Comparison of ENCODE assay signal across 13 cellular contexts in genomic region chr16:47463771-47464624, GRCh38. TPM values are rescaled to one million over a fixed set of nuclear protein-coding genes. Genes with fewer than 3 reads are reported as not detected.
DNase-seq lines count a peak whose midpoint lies in the region; ATAC-seq and TF ChIP-seq lines count a peak whose summit lies in the region.
"Had no signal": no experiment of that assay in that cellular context is flagged by ENCODE, and none has a peak within 500 bp of the region (broad histone marks: within the 10 kb centered on the region; RNA-seq: fewer than 3 reads in every experiment).

No MANE protein-coding gene starts in this region.

- H2AFZ ChIP-seq in OCI-LY7 (ENCODE audit: low read length) (peak overlapping the region; percentile 25; the same call in 1 of the 2 replicates), fibroblast of lung (ENCODE audit: low read length) (no peak overlapping the region)

- H3K27me3 ChIP-seq in fibroblast of lung (ENCODE audit: control insufficient read depth, insufficient read depth, low read length): no peaks in the 10 kb centered on the region
- H3K27me3 ChIP-seq in gastrocnemius medialis: no peaks in the 10 kb centered on the region
- H3K27me3 ChIP-seq: esophagus squamous epithelium had no signal

- H3K36me3 ChIP-seq in OCI-LY7 (ENCODE audit: insufficient read depth, low read length) (peaks cover 33% of the 10 kb centered on the region; the same call in 1 of the 2 replicates), fibroblast of lung (ENCODE audit: control insufficient read depth, insufficient read depth, low read length) (peaks cover 2% of the 10 kb centered on the region), gastrocnemius medialis (no peaks in the 10 kb centered on the region)
- H3K36me3 ChIP-seq: esophagus squamous epithelium had no signal

- BruUV-seq in OCI-LY7 (replicated peaks; lab: Mats Ljungman, UMichigan): no TSS peak

- H3K4me1 Mint-ChIP-seq in T-helper 2 cell treated with Interferon-gamma antibody and Interleukin-4, amounts not matched to agents 5 μg/mL and 100 μg/mL, for 36 hours (ENCODE audit: low read depth): peaks cover 35% of the 10 kb centered on the region

- H3K4me3 ChIP-seq in OCI-LY7 (ENCODE audit: low read depth, low read length, poor library complexity, severe bottlenecking) (peak overlapping the region; percentile 89), fibroblast of lung (replicated peaks in 1 of 4; ENCODE audit: control extremely low read depth in 1 of 4, insufficient read depth in 1 of 4, low read depth in 3 of 4, low read length in 4 of 4) (no peak overlapping the region), gastrocnemius medialis (no peak overlapping the region)
- H3K4me3 ChIP-seq: esophagus squamous epithelium had no signal

- TF ChIP-seq CTCF in OCI-LY7 (conservative IDR thresholded peaks at IDR 0.05; ENCODE audit: low read length) (no peak), fibroblast of lung (conservative IDR thresholded peaks at IDR 0.05 in 1 of 2, IDR thresholded peaks at IDR 0.05 in 1 of 2; ENCODE audit: low read depth in 1 of 2, low read length in 2 of 2) (no peak), gastrocnemius medialis (IDR thresholded peaks at IDR 0.05 in 4 of 5, conservative IDR thresholded peaks at IDR 0.05 in 1 of 5) (no peak)

- in situ Hi-C loops in gastrocnemius medialis (cut with MboI; ENCODE audit: low sequenced_read_pairs in 4 of 4): loop anchor here in 1 of 4 donors (25.0 kb wide), 1 partner anchor 698 kb away; the partner anchor contains the start of gene ABCC12

- H3K79me2 ChIP-seq in OCI-LY7 (ENCODE audit: insufficient read depth, low read depth, low read length): peaks cover 79% of the 10 kb centered on the region
- peaks cover 25% of the 10 kb centered on the region for H3K79me2 ChIP-seq in fibroblast of lung (ENCODE audit: control insufficient read depth, insufficient read depth, low read length)

- no peaks in the 10 kb centered on the region for H3K27me3 Mint-ChIP-seq in T-helper 2 cell treated with Interferon-gamma antibody and Interleukin-4, amounts not matched to agents 5 μg/mL and 100 μg/mL, for 36 hours (ENCODE audit: low read depth)

- H3K9me2 ChIP-seq in OCI-LY7 (ENCODE audit: insufficient read depth, low read length): no peaks in the 10 kb centered on the region

- no peaks in the 10 kb centered on the region for H3K9me3 Mint-ChIP-seq in T-helper 2 cell treated with Interferon-gamma antibody and Interleukin-4, amounts not matched to agents 5 μg/mL and 100 μg/mL, for 36 hours

- ATAC-seq in gastrocnemius medialis (no peak), HG03175 (IDR thresholded peaks at IDR 0.05; ENCODE audit: unreplicated experiment) (no peak)
- ATAC-seq: Panc1 had no signal

- H4K20me1 ChIP-seq in OCI-LY7 (ENCODE audit: insufficient read depth, low read length) (no peaks in the 10 kb centered on the region; the same call in 1 of the 2 replicates), fibroblast of lung (ENCODE audit: control insufficient read depth, extremely low read depth, insufficient read depth, low read length) (no peaks in the 10 kb centered on the region)

- H3K4me2 ChIP-seq in OCI-LY7 (ENCODE audit: low read length): peak overlapping the region; percentile 84
- peak overlapping the region; percentile 40 for H3K4me2 ChIP-seq in fibroblast of lung (ENCODE audit: extremely low read depth, insufficient read depth, low read length)

- no peak overlapping the region for H3K9ac ChIP-seq in fibroblast of lung (ENCODE audit: insufficient read depth, low read length)

- DNase-seq in T-helper 2 cell treated with Interferon-gamma antibody and Interleukin-4, amounts not matched to agents 5 μg/mL and 100 μg/mL, for 36 hours (ENCODE audit: low spot score): no peak
- DNase-seq in T-helper 2 cell (no peak), OCI-LY7 (ENCODE audit: low spot score) (peak; percentile 13), fibroblast of lung (ENCODE audit: low read depth in 2 of 2) (no peak), gastrocnemius medialis (no peak), activated gamma-delta T cell (lab: John Stamatoyannopoulos, UW) (no peak)
- no peak for DNase-seq in stimulated activated CD4-positive, alpha-beta T cell treated with anti-CD3 and anti-CD28 coated beads, Interleukin-1b, Interleukin-23, amount 100 ng/mL, for 48 hours
- DNase-seq: esophagus squamous epithelium, GF-D8, GOT3, NCI-H2029 treated with DMSO at 0.1 percent for 48 hours had no signal

- H3K4me3 Mint-ChIP-seq in T-helper 2 cell treated with Interferon-gamma antibody and Interleukin-4, amounts not matched to agents 5 μg/mL and 100 μg/mL, for 36 hours: peak overlapping the region; percentile 5

- peaks cover 48% of the 10 kb centered on the region for H3K4me1 ChIP-seq in OCI-LY7 (ENCODE audit: insufficient read depth, low read length, poor library complexity, severe bottlenecking)
- H3K4me1 ChIP-seq in fibroblast of lung (ENCODE audit: control insufficient read depth, extremely low read depth, insufficient read depth, low read length): peaks cover 5% of the 10 kb centered on the region
- H3K4me1 ChIP-seq in gastrocnemius medialis: peaks cover 73 to 82% of the 10 kb centered on the region in 2 donors

- no peaks in the 10 kb centered on the region for H3K9me3 ChIP-seq in OCI-LY7 (ENCODE audit: low read length)
- no peaks in the 10 kb centered on the region for H3K9me3 ChIP-seq in fibroblast of lung (ENCODE audit: control insufficient read depth, insufficient read depth, low read depth, low read length)
- H3K9me3 ChIP-seq in gastrocnemius medialis: no peaks in the 10 kb centered on the region
- H3K9me3 ChIP-seq: esophagus squamous epithelium had no signal

- H3K36me3 Mint-ChIP-seq in T-helper 2 cell treated with Interferon-gamma antibody and Interleukin-4, amounts not matched to agents 5 μg/mL and 100 μg/mL, for 36 hours (ENCODE audit: low read depth): peaks cover 17% of the 10 kb centered on the region

- H3K27ac Mint-ChIP-seq in T-helper 2 cell treated with Interferon-gamma antibody and Interleukin-4, amounts not matched to agents 5 μg/mL and 100 μg/mL, for 36 hours: no peak overlapping the region

- POLR2A ChIA-PET in OCI-LY7 (lab: Charles Lee): interaction anchor here (0.6 to 13.0 kb wide), 5 partner anchors 13 to 310 kb away, joined by 3 to 120 read pairs (median 3); no protein-coding TSS in a partner anchor

- CTCF ChIA-PET in OCI-LY7 (lab: Charles Lee; ENCODE audit: unreplicated experiment): interaction anchor here (0.6 kb wide), 1 partner anchor 788 kb away, joined by 3 read pairs; no protein-coding TSS in a partner anchor

- H3K27ac ChIP-seq in OCI-LY7 (ENCODE audit: low read depth, low read length, poor library complexity, severe bottlenecking) (peak overlapping the region; percentile 82), fibroblast of lung (ENCODE audit: insufficient read depth, low read length) (no peak overlapping the region), gastrocnemius medialis (peak overlapping the region; percentile 15 to 97 (median 94))
- H3K27ac ChIP-seq: esophagus squamous epithelium had no signal

- intact Hi-C loops in OCI-LY7 (cut with micrococcal nuclease; ENCODE audit: unreplicated experiment): loop anchor here (5.0 to 10.0 kb wide), 4 partner anchors 58 to 701 kb away; partner anchors contain the start of gene NETO2
- intact Hi-C loops in gastrocnemius medialis (cut with DNase I; ENCODE audit: low total_unique reads): loop anchor here (5.0 kb wide), 1 partner anchor 322 kb away; the partner anchor contains the start of gene NETO2

- TF ChIP-seq POLR2A in gastrocnemius medialis (IDR thresholded peaks at IDR 0.05): no peak

RNA-seq across cellular contexts. Expression of gene PHKB, which starts 2.9 kb away (rescaled TPM):
- total RNA-seq in OCI-LY7 (2014; rRNA removed; shearing (Covaris generic)): 56.9 and 68.1 TPM in 2 replicates
- 93.1 and 101 TPM in 2 replicates for total RNA-seq in OCI-LY7 (2022)
- total RNA-seq in fibroblast of lung: 61.1 and 103 TPM in 2 replicates
- polyA plus RNA-seq in fibroblast of lung: 60.6 and 79.0 TPM in 2 replicates
- polyA plus RNA-seq in fibroblast of lung (2012): 41.1 and 55.5 TPM in 2 replicates
- polyA minus RNA-seq in fibroblast of lung (ENCODE audit: low replicate concordance): 43.6 and 117 TPM in 2 replicates
- total RNA-seq in gastrocnemius medialis: 10 to 100 TPM; 61.0 to 91.6 (median 79.8) TPM

RNA-seq across cellular contexts. Expression of gene ITFG1, which starts 3.1 kb away (rescaled TPM):
- 18.2 and 33.7 TPM in 2 replicates for total RNA-seq in OCI-LY7 (2014; rRNA removed; shearing (Covaris generic))
- total RNA-seq in OCI-LY7 (2022) (37.9 and 41.8 TPM in 2 replicates), fibroblast of lung (52.4 and 96.1 TPM in 2 replicates), gastrocnemius medialis (10 to 100 TPM; 20.9 to 37.3 (median 28.6) TPM)
- 87.5 and 111 TPM in 2 replicates for polyA plus RNA-seq in fibroblast of lung
- 45.9 and 52.4 TPM in 2 replicates for polyA plus RNA-seq in fibroblast of lung (2012)
- polyA minus RNA-seq in fibroblast of lung (ENCODE audit: low replicate concordance): 8.6 and 9.6 TPM in 2 replicates
